Comparison of ENCODE assay signal across 8 cellular contexts in the genomic region with DNA sequence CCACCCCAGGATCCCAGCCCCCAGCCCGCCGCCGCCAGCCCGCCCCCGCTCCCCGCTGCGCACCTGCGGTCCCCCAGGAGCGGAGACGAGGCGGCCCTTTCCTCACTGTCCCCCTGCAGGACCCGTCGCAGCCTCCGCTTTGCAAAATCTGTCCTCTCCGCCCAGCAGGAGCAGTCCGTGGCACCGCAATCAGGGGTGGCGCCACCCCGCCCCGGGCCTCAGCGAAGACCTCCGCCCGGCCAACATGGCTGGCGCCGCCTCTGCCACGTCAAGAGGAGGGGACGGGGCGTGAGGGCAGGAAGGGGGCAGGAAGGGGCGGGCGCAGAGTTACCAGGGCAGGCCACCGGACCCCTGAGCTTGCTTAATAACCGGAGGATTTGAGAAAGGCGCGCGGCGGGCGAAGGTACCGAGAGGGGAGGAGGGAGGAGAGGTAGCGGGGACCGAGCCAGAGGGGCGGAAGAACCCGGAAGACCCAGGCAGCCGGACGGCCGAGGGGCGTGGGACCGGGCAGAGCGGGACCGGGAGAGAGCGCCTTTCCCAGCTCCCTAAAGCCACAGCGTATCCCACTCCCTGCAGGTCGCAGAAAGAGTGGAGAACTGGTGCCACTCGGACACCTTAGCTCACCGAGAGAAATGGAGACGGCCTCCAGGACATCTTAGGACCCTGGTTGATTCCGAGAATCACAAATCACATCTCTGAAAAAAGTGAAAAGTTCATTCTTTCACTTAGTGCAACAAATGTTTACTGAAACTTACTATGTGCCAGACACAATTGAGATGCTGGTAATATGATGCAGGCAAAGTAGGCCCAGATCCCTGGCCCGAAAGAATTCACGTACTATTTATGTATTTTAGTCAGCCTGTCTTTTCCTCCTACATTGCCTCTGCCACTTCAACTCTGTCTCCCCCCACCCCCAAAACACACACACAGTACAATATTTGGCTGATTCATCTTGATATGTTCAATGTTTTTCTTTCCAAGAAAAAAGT. TPM values are rescaled to one million over a fixed set of nuclear protein-coding genes. Genes with fewer than 3 reads are reported as not detected.
DNase-seq lines count a peak whose midpoint lies in the region; ATAC-seq, FAIRE-seq and TF ChIP-seq lines count a peak whose summit lies in the region.

A gene (minus strand): TSS at position 267 of the 989 bp plus-strand sequence. CDS start 7,117 bp downstream, outside the sequence.

- peak within 1 kb of the TSS; percentile 84 for H3K27ac ChIP-seq in endodermal cell (ENCODE audit: low read depth, low read length)
- peak within 1 kb of the TSS; percentile 96 for H3K27ac ChIP-seq in mesodermal cell (ENCODE audit: low read depth, low read length, severe bottlenecking)

- no peaks in the 10 kb centered on the region for H3K9me3 Mint-ChIP-seq in Caco-2 (ENCODE audit: unreplicated experiment)
- H3K9me3 Mint-ChIP-seq in activated CD8-positive, alpha-beta memory T cell treated with anti-CD3 and anti-CD28 coated beads, Interleukin-2, amount 10 ng/mL, durations not matched to agents 7 days and 5 days (ENCODE audit: low read depth) = no peaks in the 10 kb centered on the region
- no peaks in the 10 kb centered on the region for H3K9me3 Mint-ChIP-seq in endodermal cell

- peaks cover 24% of the 10 kb centered on the region for H3K4me1 ChIP-seq in Caco-2
- no peaks in the 10 kb centered on the region for H3K4me1 ChIP-seq in endodermal cell (ENCODE audit: control insufficient read depth, insufficient read depth, low read length)
- peaks cover 3% of the 10 kb centered on the region for H3K4me1 ChIP-seq in mesodermal cell (ENCODE audit: control insufficient read depth, insufficient read depth, low read length, poor library complexity, severe bottlenecking)

- FAIRE-seq in HTR-8/SVneo (lab: Jason Lieb, UNC) = peak; percentile 95

- intact Hi-C loops in Caco-2 (cut with micrococcal nuclease; ENCODE audit: unreplicated experiment) = loop anchor here (1.0 to 2.0 kb wide), 6 partner anchors 11 to 330 kb away; a partner anchor contains a TSS

- peak; percentile 93 for ATAC-seq in GM21381 (IDR thresholded peaks at IDR 0.05; ENCODE audit: unreplicated experiment)
- ATAC-seq in activated CD8-positive, alpha-beta memory T cell treated with anti-CD3 and anti-CD28 coated beads, Interleukin-2, amount 10 ng/mL, durations not matched to agents 7 days and 5 days = peak; percentile 97

- peak within 1 kb of the TSS; percentile 76 for H3K4me3 ChIP-seq in Caco-2 (ENCODE audit: low read depth, low read length)
- peak within 1 kb of the TSS; percentile 90 for H3K4me3 ChIP-seq in endodermal cell (ENCODE audit: low read length)
- peak within 1 kb of the TSS; percentile 93 for H3K4me3 ChIP-seq in mesodermal cell (ENCODE audit: extremely low read depth, insufficient read depth, low read length, poor library complexity, severe bottlenecking)

- CTCF ChIA-PET in Caco-2 (lab: Charles Lee) = interaction anchor here (0.8 to 1.7 kb wide), 3 partner anchors 67 to 329 kb away, joined by 3 to 9 read pairs (median 7); a partner anchor contains a TSS
- CTCF ChIA-PET in activated CD8-positive, alpha-beta memory T cell treated with anti-CD3 and anti-CD28 coated beads, Interleukin-2, amount 10 ng/mL, durations not matched to agents 7 days and 5 days (lab: Charles Lee) = interaction anchor here (1.5 to 3.3 kb wide), 6 partner anchors 11 to 331 kb away, joined by 4 to 10 read pairs (median 6); a partner anchor contains a TSS

- H3K4me1 Mint-ChIP-seq in Caco-2 (ENCODE audit: low read depth, unreplicated experiment) = peaks cover 7% of the 10 kb centered on the region
- H3K4me1 Mint-ChIP-seq in activated CD8-positive, alpha-beta memory T cell treated with anti-CD3 and anti-CD28 coated beads, Interleukin-2, amount 10 ng/mL, durations not matched to agents 7 days and 5 days = peaks cover 47% of the 10 kb centered on the region
- H3K4me1 Mint-ChIP-seq in endodermal cell = peaks cover 19% of the 10 kb centered on the region

- TF ChIP-seq CTCF in Caco-2 (IDR thresholded peaks at IDR 0.05; ENCODE audit: insufficient read depth in 1 of 2, low read depth in 1 of 2, low read length in 1 of 2, severe bottlenecking in 1 of 2, unreplicated experiment in 1 of 2) (no peak), endodermal cell (conservative IDR thresholded peaks at IDR 0.05) (peak; percentile 14)

- peak within 1 kb of the TSS; percentile 87 for H3K4me3 Mint-ChIP-seq in Caco-2 (ENCODE audit: unreplicated experiment)
- peak within 1 kb of the TSS; percentile 94 for H3K4me3 Mint-ChIP-seq in activated CD8-positive, alpha-beta memory T cell treated with anti-CD3 and anti-CD28 coated beads, Interleukin-2, amount 10 ng/mL, durations not matched to agents 7 days and 5 days
- peak within 1 kb of the TSS; percentile 90 for H3K4me3 Mint-ChIP-seq in endodermal cell

- H3K36me3 ChIP-seq in Caco-2 (ENCODE audit: control insufficient read depth, insufficient read depth, low read length) (no peaks in the 10 kb centered on the region), endodermal cell (ENCODE audit: control insufficient read depth, insufficient read depth, low read length) (peaks cover 10% of the 10 kb centered on the region), mesodermal cell (ENCODE audit: control insufficient read depth, insufficient read depth, low read length) (peaks cover 4% of the 10 kb centered on the region)

- BruUV-seq in Caco-2 (replicated peaks; lab: Mats Ljungman, UMichigan) = TSS peak; percentile 90

- H3K27me3 ChIP-seq in Caco-2 (replicated peaks; ENCODE audit: control insufficient read depth, insufficient read depth, low read length) (no peaks in the 10 kb centered on the region), endodermal cell (ENCODE audit: control insufficient read depth, insufficient read depth, low read length, poor library complexity, severe bottlenecking) (no peaks in the 10 kb centered on the region)

- no peaks in the 10 kb centered on the region for H3K27me3 Mint-ChIP-seq in Caco-2 (ENCODE audit: insufficient read depth, unreplicated experiment)
- H3K27me3 Mint-ChIP-seq in activated CD8-positive, alpha-beta memory T cell treated with anti-CD3 and anti-CD28 coated beads, Interleukin-2, amount 10 ng/mL, durations not matched to agents 7 days and 5 days = no peaks in the 10 kb centered on the region
- no peaks in the 10 kb centered on the region for H3K27me3 Mint-ChIP-seq in endodermal cell (ENCODE audit: insufficient read depth)

- H3K27ac Mint-ChIP-seq in Caco-2 (ENCODE audit: unreplicated experiment) (peak within 1 kb of the TSS; percentile 93), endodermal cell (peak within 1 kb of the TSS; percentile 97)
- H3K27ac Mint-ChIP-seq in activated CD8-positive, alpha-beta memory T cell treated with anti-CD3 and anti-CD28 coated beads, Interleukin-2, amount 10 ng/mL, durations not matched to agents 7 days and 5 days = peak within 1 kb of the TSS; percentile 91

- peak; percentile 94 to 97 for DNase-seq in Caco-2
- DNase-seq in HTR-8/SVneo (ENCODE audit: insufficient read length, low spot score) = peak; percentile 78
- DNase-seq in NOMO-1 treated with DMSO at 0.1 percent for 48 hours (lab: John Stamatoyannopoulos, UW; ENCODE audit: unreplicated experiment) = peak; percentile 91
- DNase-seq in activated CD8-positive, alpha-beta memory T cell treated with anti-CD3 and anti-CD28 coated beads, Interleukin-2, amount 10 ng/mL, durations not matched to agents 7 days and 5 days = peak; percentile 91
- peak; percentile 98 for DNase-seq in endodermal cell
- peak; percentile 62 to 64 for DNase-seq in stimulated activated CD8-positive, alpha-beta memory T cell treated with anti-CD3 and anti-CD28 coated beads, Interleukin-15, amount 100 ng/mL, for 4 hours (ENCODE audit: low read depth in 2 of 2)

- POLR2A ChIA-PET in Caco-2 (lab: Charles Lee) = interaction anchor here (0.5 to 2.0 kb wide), 15 partner anchors 11 to 404 kb away, joined by 3 to 34 read pairs (median 6); a partner anchor contains a TSS

- H3K36me3 Mint-ChIP-seq in Caco-2 (ENCODE audit: insufficient read depth, unreplicated experiment) (peaks cover 22% of the 10 kb centered on the region), endodermal cell (ENCODE audit: low read depth) (peaks cover 5% of the 10 kb centered on the region)
- peaks cover 6% of the 10 kb centered on the region for H3K36me3 Mint-ChIP-seq in activated CD8-positive, alpha-beta memory T cell treated with anti-CD3 and anti-CD28 coated beads, Interleukin-2, amount 10 ng/mL, durations not matched to agents 7 days and 5 days

- peak within 1 kb of the TSS; percentile 92 for H3K9ac ChIP-seq in endodermal cell (ENCODE audit: extremely low read depth, low read length, poor library complexity, severe bottlenecking)

- 1 to 3% methylated on average over 13 to 58 of the region's 58 CpGs for WGBS in endodermal cell (ENCODE audit: insufficient coverage in 1 of 2, insufficient read length in 1 of 2), 2 experiments
- WGBS in mesodermal cell (ENCODE audit: insufficient coverage in 2 of 2), 2 experiments = 0 to 1% methylated on average over 41 to 52 of the region's 58 CpGs

- H3K9me3 ChIP-seq in Caco-2 (no peaks in the 10 kb centered on the region), endodermal cell (ENCODE audit: control insufficient read depth, low read length) (no peaks in the 10 kb centered on the region), mesodermal cell (ENCODE audit: control insufficient read depth, low read length) (no peaks in the 10 kb centered on the region)

RNA-seq across cellular contexts. Expression of the gene that starts here (rescaled TPM):
- total RNA-seq in Caco-2 (2022) = 90.2 and 108 TPM in 2 replicates
- total RNA-seq in activated CD8-positive, alpha-beta memory T cell treated with anti-CD3 and anti-CD28 coated beads, Interleukin-2, amount 10 ng/mL, durations not matched to agents 7 days and 5 days = 10 to 100 TPM; 43.7 to 54.3 TPM
- 10 to 100 TPM; 58.5 to 89.7 TPM for total RNA-seq in endodermal cell
- 54.0 TPM for polyA plus RNA-seq in endodermal cell (2013, experiment 1 of 2)
- 52.2 TPM for polyA plus RNA-seq in endodermal cell (2013, experiment 2 of 2)
- polyA plus RNA-seq in mesodermal cell (2013, experiment 1 of 2) = 120 TPM
- polyA plus RNA-seq in mesodermal cell (2013, experiment 2 of 2) = 112 TPM

Comparison
In these comparisons a context has a peak if more than half of its experiments do, and no peak if none do; other contexts are left out.
1. Peak in every context shown above with its lines: DNase-seq, ATAC-seq, H3K4me3 ChIP-seq and H3K27ac ChIP-seq.